ENCODE assay signal across 10 cellular contexts in genomic region chr17:76075364-76076099, GRCh38. TPM values are rescaled to one million over a fixed set of nuclear protein-coding genes. Genes with fewer than 3 reads are reported as not detected.
DNase-seq lines count a peak whose midpoint lies in the region; ATAC-seq and TF ChIP-seq lines count a peak whose summit lies in the region.
"Had no signal": no experiment of that assay in that cellular context is flagged by ENCODE, and none has a peak within 500 bp of the region (broad histone marks: within the 10 kb centered on the region; RNA-seq: fewer than 3 reads in every experiment).

No MANE protein-coding gene starts in this region.

- intact Hi-C loops in activated B cell treated with CpG ODN at 0.5 μM for 24 hours (cut with micrococcal nuclease), result no loop called here

- CTCF ChIA-PET in activated B cell treated with CpG ODN at 0.5 μM for 24 hours (lab: Charles Lee), result no interaction called here

- H3K9me3 Mint-ChIP-seq in activated B cell treated with CpG ODN at 0.5 μM for 24 hours, result no peaks in the 10 kb centered on the region
- H3K9me3 Mint-ChIP-seq: activated naive CD4-positive, alpha-beta T cell treated with anti-CD3 and anti-CD28 coated beads, Interleukin-2, amount 50 U/mL, for 72 hours had no signal

- POLR2A ChIA-PET in activated B cell treated with CpG ODN at 0.5 μM for 24 hours (lab: Charles Lee), result no interaction called here

- peaks cover 3% of the 10 kb centered on the region for H3K36me3 Mint-ChIP-seq in activated B cell treated with CpG ODN at 0.5 μM for 24 hours (ENCODE audit: low read depth)

- DNase-seq in stimulated activated CD4-positive, alpha-beta T cell treated with anti-CD3 and anti-CD28 coated beads, Interleukin-4, amount 100 ng/mL, for 1 hour, result peak; percentile 35
- no peak for DNase-seq in stimulated activated CD4-positive, alpha-beta T cell treated with anti-CD3 and anti-CD28 coated beads, Interleukin-12 subunit alpha, Interleukin-12 subunit beta, amount 100 ng/mL, for 4 hours
- DNase-seq in activated B cell treated with CpG ODN at 0.5 μM for 24 hours (no peak), iPS-NIHi11 (ENCODE audit: low spot score) (peak; percentile 60), SW 1271 (lab: John Stamatoyannopoulos, UW) (no peak), NCI-H1092 treated with DMSO at 0.1 percent for 48 hours (lab: John Stamatoyannopoulos, UW) (no peak), NCI-H1048 (lab: John Stamatoyannopoulos, UW) (no peak)

- H3K27ac Mint-ChIP-seq in activated B cell treated with CpG ODN at 0.5 μM for 24 hours, result peak overlapping the region; percentile 60

- no peak for TF ChIP-seq CTCF in activated B cell treated with CpG ODN at 0.5 μM for 24 hours (IDR thresholded peaks at IDR 0.05)

- H3K4me1 Mint-ChIP-seq in activated B cell treated with CpG ODN at 0.5 μM for 24 hours, result peaks cover 56% of the 10 kb centered on the region

- H3K27me3 Mint-ChIP-seq in activated B cell treated with CpG ODN at 0.5 μM for 24 hours, result peaks cover 36% of the 10 kb centered on the region

- H3K4me3 Mint-ChIP-seq in activated B cell treated with CpG ODN at 0.5 μM for 24 hours, result peak overlapping the region; percentile 78

- ATAC-seq in activated B cell treated with CpG ODN at 0.5 μM for 24 hours (ENCODE audit: low read depth) (no peak), HG02938 (IDR thresholded peaks at IDR 0.05; ENCODE audit: unreplicated experiment) (no peak)
- ATAC-seq: activated naive CD4-positive, alpha-beta T cell treated with anti-CD3 and anti-CD28 coated beads, Interleukin-2, amount 50 U/mL, for 72 hours; pancreas had no signal

RNA-seq across cellular contexts. Expression of gene GALR2, which starts 1.0 kb away (rescaled TPM):
- total RNA-seq in activated B cell treated with CpG ODN at 0.5 μM for 24 hours, result 0.18 and 0.32 TPM in 2 replicates

RNA-seq across cellular contexts. Expression of gene SRP68, which starts 3.2 kb away (rescaled TPM):
- total RNA-seq in activated B cell treated with CpG ODN at 0.5 μM for 24 hours, result 73.7 and 76.1 TPM in 2 replicates

RNA-seq across cellular contexts. Expression of gene ZACN, which starts 3.5 kb away (rescaled TPM):
- total RNA-seq in activated B cell treated with CpG ODN at 0.5 μM for 24 hours, result 0.34 and 0.67 TPM in 2 replicates

RNA-seq across cellular contexts. Expression of gene EXOC7, which starts 28.1 kb away (rescaled TPM):
- 133 and 146 TPM in 2 replicates for total RNA-seq in activated B cell treated with CpG ODN at 0.5 μM for 24 hours

RNA-seq across cellular contexts. Expression of gene EVPL, which starts 48.4 kb away (rescaled TPM):
- not detected in 2 replicates for total RNA-seq in activated B cell treated with CpG ODN at 0.5 μM for 24 hours

Comparison
In these comparisons a context has a peak if more than half of its experiments do, and no peak if none do; other contexts are left out.
1. DNase-seq: peak in stimulated activated CD4-positive, alpha-beta T cell treated with anti-CD3 and anti-CD28 coated beads, Interleukin-4, amount 100 ng/mL, for 1 hour (single experiment) and iPS-NIHi11 (single experiment); none in stimulated activated CD4-positive, alpha-beta T cell treated with anti-CD3 and anti-CD28 coated beads, Interleukin-12 subunit alpha, Interleukin-12 subunit beta, amount 100 ng/mL, for 4 hours (single experiment), activated B cell treated with CpG ODN at 0.5 μM for 24 hours (single experiment), SW 1271 (0 of 2), NCI-H1092 treated with DMSO at 0.1 percent for 48 hours (single experiment) and NCI-H1048 (single experiment).